32 cellular contexts compared by ENCODE assay signal in the genomic region with DNA sequence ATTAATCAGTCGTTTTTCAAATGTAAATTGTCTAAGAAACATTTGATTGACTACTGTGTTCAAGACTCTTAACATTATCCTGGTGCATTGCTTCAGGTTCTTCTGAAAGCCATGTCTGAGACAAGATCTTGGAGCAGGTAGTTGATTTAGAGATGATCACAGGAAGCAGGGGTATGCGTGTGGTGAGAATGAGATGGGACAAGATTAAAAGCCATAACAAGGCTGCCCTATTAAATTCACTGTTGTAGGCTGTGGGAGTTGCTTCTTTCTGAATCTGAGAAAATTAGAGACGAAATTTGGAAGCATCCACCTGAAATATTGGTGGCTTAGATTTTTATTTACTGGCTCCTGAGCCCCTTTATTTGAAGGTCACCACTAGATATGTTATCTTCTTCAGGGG.
DNase-seq lines count a peak whose midpoint lies in the region; ATAC-seq and TF ChIP-seq lines count a peak whose summit lies in the region.
"Had no signal": no experiment of that assay in that cellular context is flagged by ENCODE, and none has a peak within 500 bp of the region (broad histone marks: within the 10 kb centered on the region; RNA-seq: fewer than 3 reads in every experiment).

No MANE protein-coding gene starts in this region.

- H3K27me3 Mint-ChIP-seq in effector memory CD8-positive, alpha-beta T cell = no peaks in the 10 kb centered on the region
- H3K27me3 Mint-ChIP-seq: B cell; CD4-positive, alpha-beta memory T cell; CD4-positive, alpha-beta T cell; CD4-positive, CD25-positive, alpha-beta regulatory T cell; CD8-positive, alpha-beta memory T cell had no signal

- H3K4me1 ChIP-seq in DND-41 (ENCODE audit: insufficient read depth, low read length) = no peaks in the 10 kb centered on the region
- no peaks in the 10 kb centered on the region for H3K4me1 ChIP-seq in Karpas-422 (ENCODE audit: low read length)
- H3K4me1 ChIP-seq: A549; BE2C; BLaER1; BLaER1 treated with 17β-estradiol and CSF1 and Interleukin-3, amounts not matched to agents 10 nM and 100 nM; Caco-2 had no signal

- no peak overlapping the region for H3K4me2 ChIP-seq in DND-41 (ENCODE audit: insufficient read depth, low read length)
- no peak overlapping the region for H3K4me2 ChIP-seq in Karpas-422 (ENCODE audit: low read depth, low read length, poor library complexity, severe bottlenecking)
- H3K4me2 ChIP-seq: A549; BLaER1; BLaER1 treated with 17β-estradiol and CSF1 and Interleukin-3, amounts not matched to agents 10 nM and 100 nM had no signal

- peak; percentile 62 for ATAC-seq in DND-41 (ENCODE audit: insufficient read depth, low read depth)
- ATAC-seq in effector memory CD8-positive, alpha-beta T cell (replicated peaks) = peak; percentile 53
- ATAC-seq: A549; CD8-positive, alpha-beta T cell had no signal

- no peak overlapping the region for H3K4me3 Mint-ChIP-seq in effector memory CD8-positive, alpha-beta T cell
- H3K4me3 Mint-ChIP-seq: B cell; CD14-positive monocyte; CD4-positive, alpha-beta memory T cell; CD4-positive, alpha-beta T cell; CD4-positive, CD25-positive, alpha-beta regulatory T cell; CD8-positive, alpha-beta T cell had no signal

- no peaks in the 10 kb centered on the region for H4K20me1 ChIP-seq in DND-41 (ENCODE audit: insufficient read depth, low read length)
- H4K20me1 ChIP-seq in Karpas-422 (ENCODE audit: insufficient read depth, low read depth, low read length) = no peaks in the 10 kb centered on the region
- H4K20me1 ChIP-seq: BLaER1; BLaER1 treated with 17β-estradiol and CSF1 and Interleukin-3, amounts not matched to agents 10 nM and 100 nM had no signal

- DNase-seq in DND-41 (no peak), Karpas-422 (no peak), caudate nucleus (lab: John Stamatoyannopoulos, UW) (no peak)
- no peak for DNase-seq in effector memory CD8-positive, alpha-beta T cell
- DNase-seq in stimulated activated CD4-positive, alpha-beta T cell treated with anti-CD3 and anti-CD28 coated beads, Interleukin-4, amount 100 ng/mL, for 24 hours = no peak
- DNase-seq in activated CD8-positive, alpha-beta memory T cell treated with anti-CD3 and anti-CD28 coated beads, Interleukin-2, amount 50 U/mL, for 4 hours = no peak
- DNase-seq: 8988T; ACHN; AML-193; BE2C; C1 segment of cervical spinal cord; Caco-2; Calu3; CD4-positive, alpha-beta memory T cell; CD4-positive, alpha-beta T cell; CD4-positive, CD25-positive, alpha-beta regulatory T cell; CD8-positive, alpha-beta memory T cell; CD8-positive, alpha-beta T cell; COR-L47; DMS 273 treated with DMSO at 0.1 percent for 48 hours; DMS153; DMS53; DMS79; DMS79 treated with DMSO at 0.1 percent for 48 hours; EL had no signal

- H3K27ac ChIP-seq in DND-41 (ENCODE audit: low read length) = no peak overlapping the region
- H3K27ac ChIP-seq in Karpas-422 (ENCODE audit: low read length) = no peak overlapping the region
- H3K27ac ChIP-seq in caudate nucleus (ENCODE audit: low read depth, low read length) = no peak overlapping the region
- H3K27ac ChIP-seq: 22Rv1; A549; BLaER1; BLaER1 treated with 17β-estradiol and CSF1 and Interleukin-3, amounts not matched to agents 10 nM and 100 nM; C4-2B had no signal

- H3K9me3 Mint-ChIP-seq in effector memory CD8-positive, alpha-beta T cell = peaks cover 0 to 9% of the 10 kb centered on the region in 2 donors

- H2AFZ ChIP-seq in DND-41 (ENCODE audit: low read depth, low read length) (no peak overlapping the region), Karpas-422 (ENCODE audit: low read length) (peak overlapping the region; percentile 92)

- H3K27me3 ChIP-seq in DND-41 (ENCODE audit: insufficient read depth, low read length, poor library complexity) = no peaks in the 10 kb centered on the region
- no peaks in the 10 kb centered on the region for H3K27me3 ChIP-seq in Karpas-422 (ENCODE audit: low read length)
- H3K27me3 ChIP-seq: BE2C; BLaER1; BLaER1 treated with 17β-estradiol and CSF1 and Interleukin-3, amounts not matched to agents 10 nM and 100 nM had no signal

- peaks cover 0 to 8% of the 10 kb centered on the region in 2 donors for H3K4me1 Mint-ChIP-seq in effector memory CD8-positive, alpha-beta T cell (ENCODE audit: low read depth in 2 of 2)
- H3K4me1 Mint-ChIP-seq: B cell; CD14-positive monocyte; CD4-positive, alpha-beta memory T cell; CD4-positive, CD25-positive, alpha-beta regulatory T cell had no signal

- no peak for TF ChIP-seq CTCF in DND-41 (IDR thresholded peaks at IDR 0.05; ENCODE audit: borderline replicate concordance, extremely low read depth, low read length, poor library complexity, severe bottlenecking)

- H3K4me3 ChIP-seq in DND-41 (ENCODE audit: low read depth in 1 of 2, low read length in 2 of 2) (no peak overlapping the region), Karpas-422 (ENCODE audit: low read length) (no peak overlapping the region)
- H3K4me3 ChIP-seq: A549; BLaER1; BLaER1 treated with 17β-estradiol and CSF1 and Interleukin-3, amounts not matched to agents 10 nM and 100 nM had no signal

- H3K9me3 ChIP-seq in DND-41 (ENCODE audit: insufficient read depth, low read length, severe bottlenecking) = no peaks in the 10 kb centered on the region
- peaks cover 3% of the 10 kb centered on the region; the same call in 1 of the 2 replicates for H3K9me3 ChIP-seq in Karpas-422 (ENCODE audit: low read length)
- H3K9me3 ChIP-seq: A549; BE2C; BLaER1; BLaER1 treated with 17β-estradiol and CSF1 and Interleukin-3, amounts not matched to agents 10 nM and 100 nM; Caco-2 had no signal

- no peaks in the 10 kb centered on the region for H3K36me3 ChIP-seq in DND-41 (ENCODE audit: insufficient read depth, low read length)
- no peaks in the 10 kb centered on the region for H3K36me3 ChIP-seq in Karpas-422 (ENCODE audit: insufficient read depth, low read length)
- H3K36me3 ChIP-seq: BE2C; BLaER1; BLaER1 treated with 17β-estradiol and CSF1 and Interleukin-3, amounts not matched to agents 10 nM and 100 nM had no signal

- H3K27ac Mint-ChIP-seq in effector memory CD8-positive, alpha-beta T cell = no peak overlapping the region
- H3K27ac Mint-ChIP-seq: B cell; CD14-positive monocyte; CD4-positive, alpha-beta memory T cell; CD4-positive, alpha-beta T cell; CD4-positive, CD25-positive, alpha-beta regulatory T cell; CD8-positive, alpha-beta T cell had no signal

- H3K9me2 ChIP-seq in Karpas-422 (replicated peaks; ENCODE audit: insufficient read depth, low read length) = no peaks in the 10 kb centered on the region

- no peak overlapping the region for H3K9ac ChIP-seq in DND-41 (ENCODE audit: low read depth, low read length)
- H3K9ac ChIP-seq in Karpas-422 (ENCODE audit: low read length) = no peak overlapping the region
- H3K9ac ChIP-seq: BLaER1; BLaER1 treated with 17β-estradiol and CSF1 and Interleukin-3, amounts not matched to agents 10 nM and 100 nM had no signal

- no peaks in the 10 kb centered on the region for H3K79me2 ChIP-seq in DND-41 (ENCODE audit: insufficient read depth, low read length)
- H3K79me2 ChIP-seq in Karpas-422 (ENCODE audit: low read length) = no peaks in the 10 kb centered on the region

- no peaks in the 10 kb centered on the region for H3K36me3 Mint-ChIP-seq in effector memory CD8-positive, alpha-beta T cell (ENCODE audit: insufficient read depth)
- H3K36me3 Mint-ChIP-seq: CD14-positive monocyte; CD4-positive, alpha-beta memory T cell; CD4-positive, CD25-positive, alpha-beta regulatory T cell; CD8-positive, alpha-beta memory T cell; CD8-positive, alpha-beta T cell had no signal
